ENCODE assay signal across 10 cellular contexts in the genomic region with DNA sequence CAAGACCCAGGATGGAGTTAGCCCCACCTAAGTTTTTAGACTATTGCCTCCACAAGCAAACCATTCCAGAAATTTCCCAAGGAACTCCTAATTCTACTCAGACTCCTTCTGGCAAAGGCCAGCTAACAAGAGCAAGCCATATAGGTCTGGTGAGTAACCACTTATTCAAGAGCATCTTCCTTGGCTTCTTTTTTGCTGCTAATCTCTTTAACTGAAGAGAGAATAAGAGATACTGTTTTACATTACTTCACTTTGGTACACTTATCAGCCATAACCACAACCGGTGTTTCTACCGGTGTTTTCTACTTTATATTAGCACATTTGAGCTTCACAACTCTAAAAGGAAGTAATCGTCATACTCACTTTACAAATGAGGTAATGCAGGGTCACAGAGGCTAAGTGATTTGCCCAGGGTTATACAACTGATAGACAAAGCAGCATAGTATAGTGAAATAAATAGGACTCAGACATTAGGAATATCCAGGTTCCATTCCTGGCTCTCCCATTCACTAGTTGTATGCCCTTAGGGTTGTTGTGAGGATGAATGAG. TPM values are rescaled to one million over a fixed set of nuclear protein-coding genes. Genes with fewer than 3 reads are reported as not detected.
DNase-seq lines count a peak whose midpoint lies in the region; ATAC-seq and TF ChIP-seq lines count a peak whose summit lies in the region.
"Had no signal": no experiment of that assay in that cellular context is flagged by ENCODE, and none has a peak within 500 bp of the region (broad histone marks: within the 10 kb centered on the region; RNA-seq: fewer than 3 reads in every experiment).

No MANE protein-coding gene starts in this region.

- no peak overlapping the region for H3K4me2 ChIP-seq in GM23248 (ENCODE audit: unreplicated experiment)

- H3K4me1 ChIP-seq in GM23248 (ENCODE audit: insufficient read depth), result peaks cover 33% of the 10 kb centered on the region

- no peaks in the 10 kb centered on the region for H3K9me2 ChIP-seq in GM23248 (ENCODE audit: insufficient read depth)

- H3K9me3 ChIP-seq in GM23248 (ENCODE audit: low read depth), result no peaks in the 10 kb centered on the region
- H3K9me3 ChIP-seq: SJCRH30 had no signal

- peak overlapping the region; percentile 53 for H3K27ac ChIP-seq in GM23248
- H3K27ac ChIP-seq: SJCRH30 had no signal

- no peaks in the 10 kb centered on the region for H3K36me3 ChIP-seq in GM23248 (ENCODE audit: low read depth)
- H3K36me3 ChIP-seq: SJCRH30 had no signal

- H3K27me3 ChIP-seq in GM23248 (replicated peaks; ENCODE audit: insufficient read depth), result no peaks in the 10 kb centered on the region
- H3K27me3 ChIP-seq: SJCRH30 had no signal

- H4K20me1 ChIP-seq in GM23248 (ENCODE audit: insufficient read depth), result no peaks in the 10 kb centered on the region

- no peaks in the 10 kb centered on the region for H3K9me3 Mint-ChIP-seq in T-helper 2 cell treated with Interferon-gamma antibody and Interleukin-4, amounts not matched to agents 5 μg/mL and 100 μg/mL, for 36 hours
- H3K9me3 Mint-ChIP-seq in stimulated activated effector memory CD8-positive, alpha-beta T cell treated with anti-CD3 and anti-CD28 coated beads, Interleukin-12 subunit alpha, Interleukin-12 subunit beta, amount 100 ng/mL, for 72 hours, result no peaks in the 10 kb centered on the region

- H3K79me2 ChIP-seq in GM23248 (ENCODE audit: insufficient read depth), result peaks cover 29% of the 10 kb centered on the region

- H3F3A ChIP-seq in GM23248 (ENCODE audit: insufficient read depth), result peaks cover 34% of the 10 kb centered on the region

- no peak overlapping the region for H3K4me3 ChIP-seq in GM23248
- H3K4me3 ChIP-seq in epithelial cell of esophagus (ENCODE audit: low read length), result no peak overlapping the region
- H3K4me3 ChIP-seq: SJCRH30 had no signal

- H3K4me3 Mint-ChIP-seq in T-helper 2 cell treated with Interferon-gamma antibody and Interleukin-4, amounts not matched to agents 5 μg/mL and 100 μg/mL, for 36 hours, result peak overlapping the region; percentile 19
- peak overlapping the region; percentile 84 for H3K4me3 Mint-ChIP-seq in stimulated activated effector memory CD8-positive, alpha-beta T cell treated with anti-CD3 and anti-CD28 coated beads, Interleukin-12 subunit alpha, Interleukin-12 subunit beta, amount 100 ng/mL, for 72 hours

- no peaks in the 10 kb centered on the region for H3K27me3 Mint-ChIP-seq in T-helper 2 cell treated with Interferon-gamma antibody and Interleukin-4, amounts not matched to agents 5 μg/mL and 100 μg/mL, for 36 hours (ENCODE audit: low read depth)

- peaks cover 4% of the 10 kb centered on the region for H3K36me3 Mint-ChIP-seq in T-helper 2 cell treated with Interferon-gamma antibody and Interleukin-4, amounts not matched to agents 5 μg/mL and 100 μg/mL, for 36 hours (ENCODE audit: low read depth)
- peaks cover 26% of the 10 kb centered on the region for H3K36me3 Mint-ChIP-seq in stimulated activated effector memory CD8-positive, alpha-beta T cell treated with anti-CD3 and anti-CD28 coated beads, Interleukin-12 subunit alpha, Interleukin-12 subunit beta, amount 100 ng/mL, for 72 hours

- POLR2A ChIA-PET in GM10248 (lab: Yijun Ruan, JAX), result no interaction called here

- H3K27ac Mint-ChIP-seq in T-helper 2 cell treated with Interferon-gamma antibody and Interleukin-4, amounts not matched to agents 5 μg/mL and 100 μg/mL, for 36 hours, result no peak overlapping the region
- H3K27ac Mint-ChIP-seq in stimulated activated effector memory CD8-positive, alpha-beta T cell treated with anti-CD3 and anti-CD28 coated beads, Interleukin-12 subunit alpha, Interleukin-12 subunit beta, amount 100 ng/mL, for 72 hours, result peak overlapping the region; percentile 40

- WGBS in GM23248 (ENCODE audit: low coverage in 1 of 2, low lambda C conversion rate in 2 of 2, missing lambda C conversion rate in 2 of 2), 2 experiments, result 65 to 77% methylated on average over 3 of the region's 3 CpGs

- in situ Hi-C loops in GM23248 (cut with MboI), result no loop called here

- TF ChIP-seq CTCF in epithelial cell of esophagus (IDR thresholded peaks at IDR 0.05; ENCODE audit: insufficient read depth, low read depth, low read length, missing control alignments) (no peak), GM10248 (IDR thresholded peaks at IDR 0.05; ENCODE audit: control extremely low read depth, extremely low read depth, low read depth, missing control alignments) (no peak)

- DNase-seq in GM23248 (peak; percentile 49), epithelial cell of esophagus (ENCODE audit: low read depth) (peak; percentile 58), T1000 (lab: John Stamatoyannopoulos, UW) (no peak), inferior parietal cortex (ENCODE audit: extremely low spot score) (no peak), GM10248 (ENCODE audit: extremely low spot score) (no peak)
- no peak for DNase-seq in T-helper 2 cell treated with Interferon-gamma antibody and Interleukin-4, amounts not matched to agents 5 μg/mL and 100 μg/mL, for 36 hours (ENCODE audit: low spot score)
- DNase-seq in stimulated activated effector memory CD8-positive, alpha-beta T cell treated with anti-CD3 and anti-CD28 coated beads, Interleukin-12 subunit alpha, Interleukin-12 subunit beta, amount 100 ng/mL, for 72 hours (ENCODE audit: low spot score in 2 of 2), result no peak
- DNase-seq: NCI-H446 treated with DMSO at 0.1 percent for 48 hours, SJCRH30 had no signal

- H3K4me1 Mint-ChIP-seq in T-helper 2 cell treated with Interferon-gamma antibody and Interleukin-4, amounts not matched to agents 5 μg/mL and 100 μg/mL, for 36 hours (ENCODE audit: low read depth), result peaks cover 39% of the 10 kb centered on the region
- H3K4me1 Mint-ChIP-seq in stimulated activated effector memory CD8-positive, alpha-beta T cell treated with anti-CD3 and anti-CD28 coated beads, Interleukin-12 subunit alpha, Interleukin-12 subunit beta, amount 100 ng/mL, for 72 hours, result peaks cover 35% of the 10 kb centered on the region

- peak overlapping the region; percentile 52 for H2AFZ ChIP-seq in GM23248

- H3K9ac ChIP-seq in GM23248, result no peak overlapping the region

- CTCF ChIA-PET in GM10248 (lab: Yijun Ruan, JAX), result interaction anchor here (1.0 to 4.0 kb wide), 3 partner anchors 14 to 17 kb away, joined by 3 to 22 read pairs (median 12); no protein-coding TSS in a partner anchor

- peak; percentile 14 for ATAC-seq in stimulated activated effector memory CD8-positive, alpha-beta T cell treated with anti-CD3 and anti-CD28 coated beads, Interleukin-12 subunit alpha, Interleukin-12 subunit beta, amount 100 ng/mL, for 72 hours
- ATAC-seq in HG02610 (IDR thresholded peaks at IDR 0.05; ENCODE audit: unreplicated experiment), result no peak

RNA-seq across cellular contexts. Expression of gene EPS15, which starts 1.7 kb away (rescaled TPM):
- total RNA-seq in GM23248 (2014; rRNA removed; shearing (Covaris generic)), result 41.1 and 41.6 TPM in 2 replicates
- polyA plus RNA-seq in GM23248 (2016; fragmentation: Nextera tagmentation; extraction: Ambion mirVana), result 25.9 and 26.9 TPM in 2 replicates

Comparison
In these comparisons a context has a peak if more than half of its experiments do, and no peak if none do; other contexts are left out.
1. DNase-seq: peak in GM23248 (single experiment) and epithelial cell of esophagus (single experiment); none in T-helper 2 cell treated with Interferon-gamma antibody and Interleukin-4, amounts not matched to agents 5 μg/mL and 100 μg/mL, for 36 hours (single experiment), stimulated activated effector memory CD8-positive, alpha-beta T cell treated with anti-CD3 and anti-CD28 coated beads, Interleukin-12 subunit alpha, Interleukin-12 subunit beta, amount 100 ng/mL, for 72 hours (0 of 2), T1000 (single experiment), inferior parietal cortex (single experiment) and GM10248 (single experiment).